ENCODE assay signal across 16 cellular contexts in the genomic region with DNA sequence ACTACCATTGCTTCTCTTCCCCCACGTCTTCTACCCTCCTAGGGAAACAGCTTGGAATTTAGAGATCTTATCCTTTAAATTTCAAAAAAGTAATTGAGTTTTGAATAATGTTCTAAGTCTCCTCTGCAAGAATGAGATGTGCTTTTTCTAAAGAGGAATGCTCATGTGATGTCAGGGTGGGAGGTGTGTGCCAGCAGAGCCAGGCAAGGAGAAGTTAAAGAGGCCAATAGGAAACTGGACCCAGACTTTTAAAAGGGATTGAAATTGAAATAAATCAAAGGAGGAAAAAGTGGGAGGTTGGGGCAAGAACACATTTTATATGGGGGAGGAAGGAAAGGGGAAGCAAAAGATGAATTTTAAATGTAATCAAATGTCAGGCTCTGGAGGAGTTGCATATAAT.
DNase-seq lines count a peak whose midpoint lies in the region; ATAC-seq and TF ChIP-seq lines count a peak whose summit lies in the region.
"Had no signal": no experiment of that assay in that cellular context is flagged by ENCODE, and none has a peak within 500 bp of the region (broad histone marks: within the 10 kb centered on the region; RNA-seq: fewer than 3 reads in every experiment).

No MANE protein-coding gene starts in this region.

- no peak overlapping the region for H3K4me3 ChIP-seq in naive thymus-derived CD4-positive, alpha-beta T cell (ENCODE audit: low read length)
- H3K4me3 ChIP-seq: BLaER1 treated with 17β-estradiol and CSF1 and Interleukin-3, amounts not matched to agents 10 nM and 100 nM; GM23248; HAP-1 had no signal

- peaks cover 0 to 3% of the 10 kb centered on the region in 2 donors for H3K27me3 ChIP-seq in naive thymus-derived CD4-positive, alpha-beta T cell (ENCODE audit: control insufficient read depth in 2 of 2, insufficient read depth in 2 of 2, low read length in 2 of 2)
- H3K27me3 ChIP-seq: BLaER1 treated with 17β-estradiol and CSF1 and Interleukin-3, amounts not matched to agents 10 nM and 100 nM had no signal

- no peak for DNase-seq in activated naive CD4-positive, alpha-beta T cell treated with anti-CD3 and anti-CD28 coated beads, Interleukin-2, amount 10 ng/mL, durations not matched to agents 7 days and 5 days
- DNase-seq in T-helper 17 cell (no peak), type B pancreatic cell (ENCODE audit: extremely low spot score, unreplicated experiment) (no peak), dermis blood vessel endothelial cell (no peak)
- DNase-seq in naive thymus-derived CD4-positive, alpha-beta T cell, result no peak
- DNase-seq in activated CD4-positive, alpha-beta T cell treated with anti-CD3 and anti-CD28 coated beads for 4 hours, result no peak
- DNase-seq: 8988T; Calu3; CD8-positive, alpha-beta T cell; DMS79 treated with DMSO at 0.1 percent for 48 hours; GF-D8; GM23248 had no signal

- H3K36me3 ChIP-seq in naive thymus-derived CD4-positive, alpha-beta T cell (ENCODE audit: control insufficient read depth in 2 of 3, insufficient read depth in 3 of 3, low read length in 3 of 3), result no peaks in the 10 kb centered on the region
- H3K36me3 ChIP-seq: BLaER1 treated with 17β-estradiol and CSF1 and Interleukin-3, amounts not matched to agents 10 nM and 100 nM; HAP-1 had no signal

- POLR2A ChIA-PET in naive thymus-derived CD4-positive, alpha-beta T cell (lab: Charles Lee), result no interaction called here

- H3K27ac Mint-ChIP-seq in activated naive CD4-positive, alpha-beta T cell treated with anti-CD3 and anti-CD28 coated beads, Interleukin-2, amount 50 U/mL, for 24 hours, result no peak overlapping the region
- no peak overlapping the region for H3K27ac Mint-ChIP-seq in activated naive CD4-positive, alpha-beta T cell treated with anti-CD3 and anti-CD28 coated beads, Interleukin-2, amount 10 ng/mL, durations not matched to agents 7 days and 5 days
- H3K27ac Mint-ChIP-seq in T-helper 17 cell, result peak overlapping the region; percentile 59
- no peak overlapping the region for H3K27ac Mint-ChIP-seq in naive thymus-derived CD4-positive, alpha-beta T cell
- peak overlapping the region; percentile 8 for H3K27ac Mint-ChIP-seq in type B pancreatic cell
- H3K27ac Mint-ChIP-seq: CD8-positive, alpha-beta T cell had no signal

- H3K9me3 Mint-ChIP-seq in activated naive CD4-positive, alpha-beta T cell treated with anti-CD3 and anti-CD28 coated beads, Interleukin-2, amount 50 U/mL, for 24 hours, result no peaks in the 10 kb centered on the region
- no peaks in the 10 kb centered on the region for H3K9me3 Mint-ChIP-seq in activated naive CD4-positive, alpha-beta T cell treated with anti-CD3 and anti-CD28 coated beads, Interleukin-2, amount 10 ng/mL, durations not matched to agents 7 days and 5 days
- H3K9me3 Mint-ChIP-seq in naive thymus-derived CD4-positive, alpha-beta T cell, result no peaks in the 10 kb centered on the region
- no peaks in the 10 kb centered on the region for H3K9me3 Mint-ChIP-seq in type B pancreatic cell
- H3K9me3 Mint-ChIP-seq: CD8-positive, alpha-beta T cell had no signal

- no peaks in the 10 kb centered on the region for H3K9me3 ChIP-seq in T-helper 17 cell (ENCODE audit: control insufficient read depth, low read length, poor library complexity, severe bottlenecking)
- no peaks in the 10 kb centered on the region for H3K9me3 ChIP-seq in naive thymus-derived CD4-positive, alpha-beta T cell (ENCODE audit: control insufficient read depth in 2 of 3, low read length in 3 of 3)
- H3K9me3 ChIP-seq: HAP-1 had no signal

- H3K4me1 Mint-ChIP-seq in activated naive CD4-positive, alpha-beta T cell treated with anti-CD3 and anti-CD28 coated beads, Interleukin-2, amount 50 U/mL, for 24 hours, result no peaks in the 10 kb centered on the region
- peaks cover 9% of the 10 kb centered on the region for H3K4me1 Mint-ChIP-seq in activated naive CD4-positive, alpha-beta T cell treated with anti-CD3 and anti-CD28 coated beads, Interleukin-2, amount 10 ng/mL, durations not matched to agents 7 days and 5 days
- H3K4me1 Mint-ChIP-seq in T-helper 17 cell (peaks cover 10% of the 10 kb centered on the region), type B pancreatic cell (ENCODE audit: unreplicated experiment) (no peaks in the 10 kb centered on the region)
- peaks cover 0 to 16% (median 10%) of the 10 kb centered on the region in 7 donors for H3K4me1 Mint-ChIP-seq in naive thymus-derived CD4-positive, alpha-beta T cell

- no peaks in the 10 kb centered on the region for H3K4me1 ChIP-seq in naive thymus-derived CD4-positive, alpha-beta T cell (ENCODE audit: control insufficient read depth in 2 of 2, insufficient read depth in 2 of 2, low read length in 2 of 2)
- H3K4me1 ChIP-seq: HAP-1 had no signal

- ATAC-seq in T-helper 17 cell (no peak), GM19395 (IDR thresholded peaks at IDR 0.05; ENCODE audit: unreplicated experiment) (no peak)
- ATAC-seq in naive thymus-derived CD4-positive, alpha-beta T cell, result no peak

- CTCF ChIA-PET in activated naive CD4-positive, alpha-beta T cell treated with anti-CD3 and anti-CD28 coated beads, Interleukin-2, amount 10 ng/mL, durations not matched to agents 7 days and 5 days (lab: Charles Lee), result no interaction called here
- CTCF ChIA-PET in naive thymus-derived CD4-positive, alpha-beta T cell (lab: Charles Lee), result no interaction called here

- no peak overlapping the region for H3K27ac ChIP-seq in naive thymus-derived CD4-positive, alpha-beta T cell (ENCODE audit: low read depth, low read length)
- H3K27ac ChIP-seq: BLaER1 treated with 17β-estradiol and CSF1 and Interleukin-3, amounts not matched to agents 10 nM and 100 nM; GM23248 had no signal

- H3K36me3 Mint-ChIP-seq in activated naive CD4-positive, alpha-beta T cell treated with anti-CD3 and anti-CD28 coated beads, Interleukin-2, amount 50 U/mL, for 24 hours, result no peaks in the 10 kb centered on the region
- no peaks in the 10 kb centered on the region for H3K36me3 Mint-ChIP-seq in activated naive CD4-positive, alpha-beta T cell treated with anti-CD3 and anti-CD28 coated beads, Interleukin-2, amount 10 ng/mL, durations not matched to agents 7 days and 5 days
- H3K36me3 Mint-ChIP-seq in T-helper 17 cell (ENCODE audit: low read depth), result peaks cover 7% of the 10 kb centered on the region
- no peaks in the 10 kb centered on the region for H3K36me3 Mint-ChIP-seq in naive thymus-derived CD4-positive, alpha-beta T cell
- H3K36me3 Mint-ChIP-seq in type B pancreatic cell, result no peaks in the 10 kb centered on the region
- H3K36me3 Mint-ChIP-seq: CD8-positive, alpha-beta T cell had no signal

- H3K4me3 Mint-ChIP-seq in activated naive CD4-positive, alpha-beta T cell treated with anti-CD3 and anti-CD28 coated beads, Interleukin-2, amount 50 U/mL, for 24 hours, result peak overlapping the region; percentile 58
- no peak overlapping the region for H3K4me3 Mint-ChIP-seq in activated naive CD4-positive, alpha-beta T cell treated with anti-CD3 and anti-CD28 coated beads, Interleukin-2, amount 10 ng/mL, durations not matched to agents 7 days and 5 days
- H3K4me3 Mint-ChIP-seq in T-helper 17 cell (no peak overlapping the region), type B pancreatic cell (no peak overlapping the region)
- H3K4me3 Mint-ChIP-seq in naive thymus-derived CD4-positive, alpha-beta T cell, result peak overlapping the region in 6 of 10 donors; percentile 35 to 70 (median 62)

- no peak for TF ChIP-seq CTCF in type B pancreatic cell (conservative IDR thresholded peaks at IDR 0.05)

- H3K27me3 Mint-ChIP-seq in activated naive CD4-positive, alpha-beta T cell treated with anti-CD3 and anti-CD28 coated beads, Interleukin-2, amount 50 U/mL, for 24 hours, result peaks cover 16% of the 10 kb centered on the region
- peaks cover 40% of the 10 kb centered on the region for H3K27me3 Mint-ChIP-seq in activated naive CD4-positive, alpha-beta T cell treated with anti-CD3 and anti-CD28 coated beads, Interleukin-2, amount 10 ng/mL, durations not matched to agents 7 days and 5 days
- H3K27me3 Mint-ChIP-seq in T-helper 17 cell (peaks cover 35% of the 10 kb centered on the region), type B pancreatic cell (peaks cover 12% of the 10 kb centered on the region)
- peaks cover 12 to 52% (median 23%) of the 10 kb centered on the region in 5 donors for H3K27me3 Mint-ChIP-seq in naive thymus-derived CD4-positive, alpha-beta T cell

- intact Hi-C loops in naive thymus-derived CD4-positive, alpha-beta T cell (cut with micrococcal nuclease), result no loop called here

Comparison
In these comparisons a context has a peak if more than half of its experiments do, and no peak if none do; other contexts are left out.
1. H3K4me3 Mint-ChIP-seq: peak in activated naive CD4-positive, alpha-beta T cell treated with anti-CD3 and anti-CD28 coated beads, Interleukin-2, amount 50 U/mL, for 24 hours (single experiment) and naive thymus-derived CD4-positive, alpha-beta T cell (6 of 10); none in activated naive CD4-positive, alpha-beta T cell treated with anti-CD3 and anti-CD28 coated beads, Interleukin-2, amount 10 ng/mL, durations not matched to agents 7 days and 5 days (single experiment), T-helper 17 cell (single experiment) and type B pancreatic cell (single experiment).
2. H3K27ac Mint-ChIP-seq: peak in T-helper 17 cell (single experiment) and type B pancreatic cell (single experiment); none in activated naive CD4-positive, alpha-beta T cell treated with anti-CD3 and anti-CD28 coated beads, Interleukin-2, amount 50 U/mL, for 24 hours (single experiment), activated naive CD4-positive, alpha-beta T cell treated with anti-CD3 and anti-CD28 coated beads, Interleukin-2, amount 10 ng/mL, durations not matched to agents 7 days and 5 days (single experiment) and naive thymus-derived CD4-positive, alpha-beta T cell (0 of 9).